11 cellular contexts compared by ENCODE assay signal in genomic region chrY:7275751-7276150, GRCh38.
DNase-seq lines count a peak whose midpoint lies in the region; ATAC-seq and TF ChIP-seq lines count a peak whose summit lies in the region.
"Had no signal": no experiment of that assay in that cellular context is flagged by ENCODE, and none has a peak within 500 bp of the region (broad histone marks: within the 10 kb centered on the region; RNA-seq: fewer than 3 reads in every experiment).

No MANE protein-coding gene starts in this region.

- H3K4me3 ChIP-seq in right cardiac atrium (ENCODE audit: low read length): peak overlapping the region; percentile 82
- peak overlapping the region; percentile 63 for H3K4me3 ChIP-seq in upper lobe of right lung
- H3K4me3 ChIP-seq: lung had no signal

- H3K27me3 ChIP-seq in right cardiac atrium (ENCODE audit: control insufficient read depth, insufficient read depth) (no peaks in the 10 kb centered on the region), upper lobe of right lung (no peaks in the 10 kb centered on the region)

- WGBS in right cardiac atrium: 17% methylated on average over 11 of the region's 11 CpGs

- intact Hi-C loops in right cardiac atrium (cut with DNase I) (no loop called here), Right ventricle myocardium inferior (cut with DNase I) (loop anchor here (2.0 kb wide), 1 partner anchor 17 kb away; no protein-coding TSS in a partner anchor), upper lobe of right lung (cut with DNase I) (no loop called here)
- intact Hi-C loops in activated CD4-positive, alpha-beta memory T cell treated with anti-CD3 and anti-CD28 coated beads for 36 hours (cut with micrococcal nuclease): loop anchor here (1.0 to 2.0 kb wide), 2 partner anchors 15 to 61 kb away; no protein-coding TSS in a partner anchor

- H3K9me3 ChIP-seq in right cardiac atrium (ENCODE audit: control insufficient read depth, low read length): no peaks in the 10 kb centered on the region
- no peaks in the 10 kb centered on the region for H3K9me3 ChIP-seq in upper lobe of right lung

- H3K27ac Mint-ChIP-seq in activated CD4-positive, alpha-beta memory T cell treated with anti-CD3 and anti-CD28 coated beads for 36 hours: peak overlapping the region; percentile 97

- no peak for TF ChIP-seq CTCF in upper lobe of right lung (IDR thresholded peaks at IDR 0.05)

- POLR2A ChIA-PET in activated CD4-positive, alpha-beta memory T cell treated with anti-CD3 and anti-CD28 coated beads for 36 hours (lab: Charles Lee): interaction anchor here (1.2 to 1.4 kb wide), 2 partner anchors 36 to 51 kb away, joined by 3 to 6 read pairs; no protein-coding TSS in a partner anchor

- DNase-seq in right cardiac atrium (peak in 1 of 3 donors; percentile 50), Right ventricle myocardium inferior (ENCODE audit: missing footprints) (no peak), fibroblast of peridontal ligament (ENCODE audit: extremely low read depth) (peak; percentile 31), upper lobe of right lung (no peak), NCI-H1092 treated with DMSO at 0.1 percent for 48 hours (lab: John Stamatoyannopoulos, UW) (no peak), DMS 273 treated with DMSO at 0.1 percent for 48 hours (lab: John Stamatoyannopoulos, UW) (no peak), T1000 (lab: John Stamatoyannopoulos, UW) (no peak)
- DNase-seq in activated CD4-positive, alpha-beta memory T cell treated with anti-CD3 and anti-CD28 coated beads for 36 hours: peak; percentile 23
- DNase-seq: MM.1S; stimulated activated CD4-positive, alpha-beta T cell treated with anti-CD3 and anti-CD28 coated beads, Interleukin-12 subunit alpha, Interleukin-12 subunit beta, amount 100 ng/mL, for 4 hours had no signal

- peaks cover 7% of the 10 kb centered on the region for H3K4me1 ChIP-seq in right cardiac atrium (ENCODE audit: control insufficient read depth, insufficient read depth, low read length)
- no peaks in the 10 kb centered on the region for H3K4me1 ChIP-seq in upper lobe of right lung

- peak overlapping the region; percentile 79 for H3K27ac ChIP-seq in right cardiac atrium (ENCODE audit: low read length)
- H3K27ac ChIP-seq in upper lobe of right lung: peak overlapping the region; percentile 83

- ATAC-seq in right cardiac atrium (no peak), Right ventricle myocardium inferior (no peak), upper lobe of right lung (no peak)

- peak overlapping the region; percentile 97 for H3K4me3 Mint-ChIP-seq in activated CD4-positive, alpha-beta memory T cell treated with anti-CD3 and anti-CD28 coated beads for 36 hours

- peaks cover 31% of the 10 kb centered on the region for H3K36me3 Mint-ChIP-seq in activated CD4-positive, alpha-beta memory T cell treated with anti-CD3 and anti-CD28 coated beads for 36 hours

- CTCF ChIA-PET in activated CD4-positive, alpha-beta memory T cell treated with anti-CD3 and anti-CD28 coated beads for 36 hours (lab: Charles Lee): no interaction called here

- peaks cover 36% of the 10 kb centered on the region for H3K4me1 Mint-ChIP-seq in activated CD4-positive, alpha-beta memory T cell treated with anti-CD3 and anti-CD28 coated beads for 36 hours (ENCODE audit: low read depth)

- H3K9me3 Mint-ChIP-seq in activated CD4-positive, alpha-beta memory T cell treated with anti-CD3 and anti-CD28 coated beads for 36 hours: no peaks in the 10 kb centered on the region

- no peaks in the 10 kb centered on the region for H3K27me3 Mint-ChIP-seq in activated CD4-positive, alpha-beta memory T cell treated with anti-CD3 and anti-CD28 coated beads for 36 hours

- H3K36me3 ChIP-seq in upper lobe of right lung: no peaks in the 10 kb centered on the region

Comparison
In these comparisons a context has a peak if more than half of its experiments do, and no peak if none do; other contexts are left out.
1. intact Hi-C loops: an anchor here in Right ventricle myocardium inferior (2.0 kb wide) and activated CD4-positive, alpha-beta memory T cell treated with anti-CD3 and anti-CD28 coated beads for 36 hours (1.0 to 2.0 kb wide); none called in right cardiac atrium and upper lobe of right lung.
2. DNase-seq: peak in activated CD4-positive, alpha-beta memory T cell treated with anti-CD3 and anti-CD28 coated beads for 36 hours (single experiment) and fibroblast of peridontal ligament (single experiment); none in Right ventricle myocardium inferior (single experiment), upper lobe of right lung (single experiment), NCI-H1092 treated with DMSO at 0.1 percent for 48 hours (single experiment), DMS 273 treated with DMSO at 0.1 percent for 48 hours (single experiment) and T1000 (single experiment).